13 cellular contexts compared by ENCODE assay signal in the genomic region with DNA sequence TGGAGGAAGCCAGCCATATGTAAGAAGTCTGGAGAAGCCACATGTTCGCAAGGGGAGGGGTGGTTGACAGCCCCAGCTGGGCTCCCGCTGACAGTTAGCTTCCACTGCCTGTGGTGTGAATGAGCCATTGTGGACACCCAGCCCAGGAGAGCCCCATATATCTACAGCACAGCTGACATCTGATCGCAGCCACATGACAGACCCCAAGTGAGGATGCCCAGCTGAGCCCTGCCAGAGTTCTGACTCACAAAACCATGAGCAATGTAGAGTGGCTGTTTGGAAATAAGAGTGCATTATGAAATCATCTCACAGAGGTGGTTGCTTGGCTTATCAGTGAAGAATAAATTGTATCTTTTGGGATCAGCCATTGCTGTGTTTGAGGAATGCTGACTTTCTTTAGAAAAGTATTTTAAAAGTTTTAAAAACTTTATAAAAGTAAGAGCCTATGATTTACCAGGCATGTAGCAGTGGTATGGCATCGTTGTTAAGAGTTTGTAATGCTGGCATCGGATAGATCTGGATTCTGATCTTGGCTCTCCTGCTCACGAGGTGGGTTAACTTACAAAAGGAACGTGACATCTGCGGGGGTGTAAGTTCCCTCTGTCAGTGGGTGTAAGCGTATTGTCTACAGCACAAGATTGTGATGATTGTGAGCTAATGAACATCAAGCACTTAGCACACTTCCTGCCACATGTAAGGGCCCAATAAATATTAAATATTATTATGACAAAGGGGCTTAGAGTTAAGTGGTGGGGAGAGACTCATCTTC. TPM values are rescaled to one million over a fixed set of nuclear protein-coding genes. Genes with fewer than 3 reads are reported as not detected.
DNase-seq lines count a peak whose midpoint lies in the region; ATAC-seq and TF ChIP-seq lines count a peak whose summit lies in the region.
"Had no signal": no experiment of that assay in that cellular context is flagged by ENCODE, and none has a peak within 500 bp of the region (broad histone marks: within the 10 kb centered on the region; RNA-seq: fewer than 3 reads in every experiment).

No MANE protein-coding gene starts in this region.

- peak overlapping the region; percentile 87 to 98 (median 90) for H3K27ac ChIP-seq in gastrocnemius medialis
- H3K27ac ChIP-seq: 22Rv1, thoracic aorta had no signal

- no peak overlapping the region for H3K4me3 ChIP-seq in fibroblast of the aortic adventitia (ENCODE audit: low read depth, low read length)
- peak overlapping the region; percentile 48 to 67 (median 60) for H3K4me3 ChIP-seq in gastrocnemius medialis
- H3K4me3 ChIP-seq: thoracic aorta had no signal

- H3K36me3 ChIP-seq in gastrocnemius medialis = peaks cover 0 to 9% of the 10 kb centered on the region in 2 donors
- H3K36me3 ChIP-seq: thoracic aorta had no signal

- peak; percentile 87 to 96 for TF ChIP-seq POLR2A in gastrocnemius medialis (IDR thresholded peaks at IDR 0.05)

- intact Hi-C loops in gastrocnemius medialis (cut with DNase I; ENCODE audit: low total_unique reads) = loop anchor here (1.0 to 10.0 kb wide), 2 partner anchors 9 to 638 kb away; partner anchors contain the start of gene RALGAPA2

- peaks cover 35 to 54% of the 10 kb centered on the region in 2 donors for H3K4me1 ChIP-seq in gastrocnemius medialis

- TF ChIP-seq CTCF in fibroblast of the aortic adventitia (IDR thresholded peaks at IDR 0.05; ENCODE audit: insufficient read depth, low read length) (no peak), gastrocnemius medialis (IDR thresholded peaks at IDR 0.05 in 4 of 5, conservative IDR thresholded peaks at IDR 0.05 in 1 of 5) (no peak)

- in situ Hi-C loops in gastrocnemius medialis (cut with MboI; ENCODE audit: low sequenced_read_pairs in 4 of 4) = loop anchor here in 3 of 4 donors (5.0 to 25.0 kb wide), 3 partner anchors 156 to 511 kb away; no protein-coding TSS in a partner anchor

- H3K9me3 ChIP-seq in gastrocnemius medialis = no peaks in the 10 kb centered on the region
- H3K9me3 ChIP-seq: thoracic aorta had no signal

- H3K27me3 ChIP-seq in gastrocnemius medialis = no peaks in the 10 kb centered on the region

- peak; percentile 32 for DNase-seq in DMS 273 (lab: John Stamatoyannopoulos, UW; ENCODE audit: unreplicated experiment)
- DNase-seq in DMS 273 treated with DMSO at 0.1 percent for 48 hours (lab: John Stamatoyannopoulos, UW) = no peak
- DNase-seq in RPMI7951 (ENCODE audit: low read depth) = peak; percentile 95
- DNase-seq in fibroblast of the aortic adventitia (ENCODE audit: low read depth) = peak; percentile 47
- peak; percentile 95 to 98 for DNase-seq in gastrocnemius medialis
- no peak for DNase-seq in iPS-NIHi11 (ENCODE audit: low spot score)
- DNase-seq in AML-193 (lab: John Stamatoyannopoulos, UW) = no peak
- DNase-seq: activated CD8-positive, alpha-beta memory T cell treated with anti-CD3 and anti-CD28 coated beads, Interleukin-2, amount 10 ng/mL, durations not matched to agents 7 days and 5 days; naive thymus-derived CD4-positive, alpha-beta T cell; NCI-H345 had no signal

- ATAC-seq in gastrocnemius medialis = peak; percentile 74 to 79
- ATAC-seq in HG02763 (IDR thresholded peaks at IDR 0.05; ENCODE audit: unreplicated experiment) = no peak
- ATAC-seq: activated CD8-positive, alpha-beta memory T cell treated with anti-CD3 and anti-CD28 coated beads, Interleukin-2, amount 10 ng/mL, durations not matched to agents 7 days and 5 days; naive thymus-derived CD4-positive, alpha-beta T cell had no signal

RNA-seq across cellular contexts. Expression of gene CFAP61, which starts 24.1 kb away (rescaled TPM):
- total RNA-seq in RPMI7951 (2014; rRNA removed; shearing (Covaris generic)) = 0.12 TPM in 1 of 2 replicates, not detected in the other
- 0.18 TPM in 1 of 2 replicates, not detected in the other for total RNA-seq in fibroblast of the aortic adventitia (ENCODE audit: low replicate concordance)
- 10 to 100 TPM; 17.1 to 94.8 (median 41.4) TPM for total RNA-seq in gastrocnemius medialis
- total RNA-seq: activated CD8-positive, alpha-beta memory T cell treated with anti-CD3 and anti-CD28 coated beads, Interleukin-2, amount 10 ng/mL, durations not matched to agents 7 days and 5 days; naive thymus-derived CD4-positive, alpha-beta T cell had no signal

RNA-seq across cellular contexts. Expression of gene CRNKL1, which starts 24.2 kb away (rescaled TPM):
- 41.7 and 49.7 TPM in 2 replicates for total RNA-seq in RPMI7951 (2014; rRNA removed; shearing (Covaris generic))
- 31.2 and 109 TPM in 2 replicates for total RNA-seq in fibroblast of the aortic adventitia (ENCODE audit: low replicate concordance)
- total RNA-seq in gastrocnemius medialis = 10 to 100 TPM; 32.2 to 45.3 (median 39.2) TPM

RNA-seq across cellular contexts. Expression of gene NAA20, which starts 59.3 kb away (rescaled TPM):
- 156 and 167 TPM in 2 replicates for total RNA-seq in RPMI7951 (2014; rRNA removed; shearing (Covaris generic))
- total RNA-seq in fibroblast of the aortic adventitia (ENCODE audit: low replicate concordance) (19.3 and 49.3 TPM in 2 replicates), gastrocnemius medialis (10 to 100 TPM; 45.5 to 73.2 (median 61.5) TPM)

Comparison
In these comparisons a context has a peak if more than half of its experiments do, and no peak if none do; other contexts are left out.
1. DNase-seq: peak in DMS 273 (single experiment), RPMI7951 (single experiment), fibroblast of the aortic adventitia (single experiment) and gastrocnemius medialis (2 of 2); none in DMS 273 treated with DMSO at 0.1 percent for 48 hours (single experiment), iPS-NIHi11 (single experiment) and AML-193 (0 of 2).
2. RNA of gene CFAP61, which starts 24.1 kb away (total RNA-seq): 17.1 to 94.8 TPM in gastrocnemius medialis; 0.18 TPM in fibroblast of the aortic adventitia and 0.12 TPM in RPMI7951; every median in the first group is over 10 times any median in the second.